In the genomic region with DNA sequence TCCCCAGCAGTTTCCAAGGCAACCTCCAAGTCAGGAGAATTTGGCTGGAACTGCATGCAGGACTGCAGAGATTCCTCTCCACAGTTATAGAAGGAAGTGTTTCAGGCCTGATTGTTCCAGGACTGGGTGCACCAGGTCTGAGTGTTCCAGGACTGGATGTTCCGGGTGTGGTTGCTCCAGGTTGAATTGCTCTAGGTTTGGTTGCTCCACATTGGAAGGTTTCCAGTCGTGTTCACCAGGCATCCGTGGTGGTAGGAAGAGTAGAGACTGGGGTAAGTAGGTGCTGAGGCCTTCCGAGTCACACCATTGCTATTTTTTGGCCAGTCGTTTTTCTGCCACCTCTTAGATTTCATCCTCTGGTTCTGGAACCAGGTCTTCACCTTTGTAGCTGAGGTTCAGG, we compare ENCODE assay signal across 17 cellular contexts.
DNase-seq lines count a peak whose midpoint lies in the region; ATAC-seq, FAIRE-seq and TF ChIP-seq lines count a peak whose summit lies in the region.
"Had no signal": no experiment of that assay in that cellular context is flagged by ENCODE, and none has a peak within 500 bp of the region (broad histone marks: within the 10 kb centered on the region; RNA-seq: fewer than 3 reads in every experiment).

No MANE protein-coding gene starts in this region.

- TF ChIP-seq CTCF in bronchial epithelial cell (IDR thresholded peaks at IDR 0.05; ENCODE audit: insufficient read depth, low read length, severe bottlenecking) (no peak), keratinocyte (optimal IDR thresholded peaks at IDR 0.05 in 1 of 3, IDR thresholded peaks at IDR 0.05 in 1 of 3, conservative IDR thresholded peaks at IDR 0.05 in 1 of 3; ENCODE audit: extremely low read depth in 1 of 3, insufficient read depth in 2 of 3, low read length in 3 of 3) (no peak), suprapubic skin (IDR thresholded peaks at IDR 0.05) (no peak)

- H3K36me3 ChIP-seq in bronchial epithelial cell (ENCODE audit: control insufficient read depth, insufficient read depth, low read length) (no peaks in the 10 kb centered on the region), keratinocyte (ENCODE audit: control insufficient read depth in 2 of 2, extremely low read depth in 1 of 2, insufficient read depth in 2 of 2, low read length in 2 of 2) (no peaks in the 10 kb centered on the region), suprapubic skin (no peaks in the 10 kb centered on the region)
- H3K36me3 ChIP-seq: BLaER1 had no signal

- H3K4me3 ChIP-seq in bronchial epithelial cell (ENCODE audit: low read depth, low read length) (no peak overlapping the region), keratinocyte (ENCODE audit: control insufficient read depth in 2 of 3, extremely low read depth in 1 of 3, insufficient read depth in 2 of 3, low read depth in 1 of 3, low read length in 3 of 3) (no peak overlapping the region), suprapubic skin (no peak overlapping the region)
- H3K4me3 ChIP-seq: BLaER1, GM12878, GM23338 had no signal

- H3K9me1 ChIP-seq in keratinocyte (ENCODE audit: control insufficient read depth, extremely low read depth, insufficient read depth, low read length), result no peaks in the 10 kb centered on the region

- H3K4me2 ChIP-seq in keratinocyte (ENCODE audit: control insufficient read depth, extremely low read depth, insufficient read depth, low read depth, low read length), result no peak overlapping the region
- H3K4me2 ChIP-seq: BLaER1, GM23338 had no signal

- no peak for TF ChIP-seq EP300 in suprapubic skin (IDR thresholded peaks at IDR 0.05)

- H3K27me3 ChIP-seq in bronchial epithelial cell (ENCODE audit: control insufficient read depth, insufficient read depth, low read length), result no peaks in the 10 kb centered on the region
- H3K27me3 ChIP-seq in keratinocyte (ENCODE audit: control insufficient read depth, extremely low read depth, insufficient read depth, low read length), result no peaks in the 10 kb centered on the region
- H3K27me3 ChIP-seq in suprapubic skin, result no peaks in the 10 kb centered on the region

- DNase-seq in GM12892 (ENCODE audit: insufficient read length), result no peak
- DNase-seq in bronchial epithelial cell (ENCODE audit: low read depth), result peak; percentile 15
- no peak for DNase-seq in keratinocyte (ENCODE audit: low read depth, low spot score)
- no peak for DNase-seq in suprapubic skin (ENCODE audit: low spot score in 2 of 2)
- DNase-seq in T-helper 2 cell, result no peak
- no peak for DNase-seq in H54 (ENCODE audit: insufficient read length, low spot score)
- DNase-seq: 8988T; AML-193; Calu3; CD4-positive, CD25-positive, alpha-beta regulatory T cell; DMS 273 treated with DMSO at 0.1 percent for 48 hours; DMS79; H9 had no signal

- dilution Hi-C loops in keratinocyte (cut with MboI; ENCODE audit: extremely low pct_ligation_motif_present, low sequenced_read_pairs), result no loop called here

- no peak overlapping the region for H3K9ac ChIP-seq in keratinocyte (ENCODE audit: control insufficient read depth, extremely low read depth, insufficient read depth, low read length)
- H3K9ac ChIP-seq: BLaER1 had no signal

- H3K27ac ChIP-seq in keratinocyte (ENCODE audit: control insufficient read depth, insufficient read depth, low read length) (no peak overlapping the region), suprapubic skin (peak overlapping the region; percentile 65)
- H3K27ac ChIP-seq: BLaER1 had no signal

- no peaks in the 10 kb centered on the region for H4K20me1 ChIP-seq in keratinocyte (ENCODE audit: control insufficient read depth, extremely low read depth, insufficient read depth, low read length)
- H4K20me1 ChIP-seq: BLaER1 had no signal

- 61% methylated on average over 4 of the region's 5 CpGs for WGBS in suprapubic skin

- ATAC-seq in GM18907 (IDR thresholded peaks at IDR 0.05; ENCODE audit: unreplicated experiment), result no peak
- ATAC-seq: GM12878, GM23338 had no signal

- no peaks in the 10 kb centered on the region for H3K4me1 ChIP-seq in keratinocyte (ENCODE audit: control insufficient read depth, extremely low read depth, insufficient read depth, low read length)
- no peaks in the 10 kb centered on the region for H3K4me1 ChIP-seq in suprapubic skin

- H3K79me2 ChIP-seq in keratinocyte (ENCODE audit: control insufficient read depth, insufficient read depth, low read length), result no peaks in the 10 kb centered on the region

- H2AFZ ChIP-seq in keratinocyte (ENCODE audit: control insufficient read depth, low read length), result peak overlapping the region; percentile 12
- H2AFZ ChIP-seq: GM23338 had no signal

- no peak for TF ChIP-seq POLR2A in GM12892 (IDR thresholded peaks at IDR 0.05; ENCODE audit: low read depth, low read length)
- TF ChIP-seq POLR2A in suprapubic skin (IDR thresholded peaks at IDR 0.05), result no peak
- TF ChIP-seq POLR2A in H54 (IDR thresholded peaks at IDR 0.05; ENCODE audit: low read depth, low read length), result no peak

- FAIRE-seq in GM12892 (lab: Jason Lieb, UNC), result peak; percentile 84
- FAIRE-seq in bronchial epithelial cell (lab: Jason Lieb, UNC), result no peak
- FAIRE-seq in keratinocyte (lab: Jason Lieb, UNC), result no peak
- FAIRE-seq in H54 (lab: Jason Lieb, UNC), result no peak
- FAIRE-seq: GM12878 had no signal

- no peaks in the 10 kb centered on the region for H3K9me3 ChIP-seq in keratinocyte (ENCODE audit: control insufficient read depth, low read depth, low read length)
- no peaks in the 10 kb centered on the region for H3K9me3 ChIP-seq in suprapubic skin
